ENCODE assay signal across 8 cellular contexts in the genomic region with DNA sequence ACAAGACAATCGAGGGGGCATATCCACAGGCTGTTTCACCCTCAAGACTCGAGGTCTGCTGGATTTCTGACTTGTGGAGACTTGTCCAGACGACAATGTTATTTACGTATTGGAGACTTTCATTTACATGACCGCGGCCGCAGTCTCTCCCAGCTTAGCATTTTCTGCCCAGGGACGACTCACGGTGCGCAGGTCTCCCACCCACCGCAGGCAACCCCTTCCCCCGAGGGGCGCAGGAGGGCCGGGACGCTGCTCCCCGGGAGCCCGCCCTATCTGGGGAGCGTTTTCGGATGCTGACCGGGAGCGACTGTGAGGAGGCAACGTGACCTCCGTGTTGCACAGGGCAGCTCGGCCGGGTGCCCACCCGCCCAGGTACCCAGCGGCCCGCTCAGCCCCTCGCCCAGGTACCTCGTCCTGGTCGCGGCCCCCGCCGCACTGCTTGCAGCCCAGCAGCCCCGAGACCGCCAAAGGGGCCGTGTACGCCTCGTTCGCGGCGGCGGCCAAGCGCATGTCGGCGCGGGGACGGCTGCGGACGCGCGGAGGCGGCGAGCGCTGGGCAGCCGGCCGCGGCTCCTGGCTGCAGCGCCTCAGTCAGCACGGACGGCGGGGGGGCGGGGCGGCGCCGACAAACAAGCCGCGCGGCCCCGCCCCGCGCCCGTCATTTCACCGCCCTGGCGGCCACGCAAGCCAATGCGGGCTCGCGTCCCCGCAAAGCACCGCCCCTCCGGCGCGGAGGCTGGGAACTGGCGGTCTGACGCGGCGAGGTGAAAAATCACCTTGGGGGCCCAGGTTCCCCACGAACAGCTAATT.
DNase-seq lines count a peak whose midpoint lies in the region; ATAC-seq, FAIRE-seq and TF ChIP-seq lines count a peak whose summit lies in the region.

No MANE protein-coding gene starts in this region.

- no peak for FAIRE-seq in astrocyte (lab: Jason Lieb, UNC)

- intact Hi-C loops in vagina (cut with DNase I), result loop anchor here (10.0 kb wide), 1 partner anchor 64 kb away; no protein-coding TSS in a partner anchor

- peak overlapping the region; percentile 85 for H2AFZ ChIP-seq in astrocyte (ENCODE audit: low read depth, low read length)

- no peaks in the 10 kb centered on the region for H3K9me3 Mint-ChIP-seq in astrocyte (ENCODE audit: unreplicated experiment)

- TF ChIP-seq POLR2A in vagina (IDR thresholded peaks at IDR 0.05), result peak in 1 of 2 donors; percentile 80

- peaks cover 21% of the 10 kb centered on the region for H4K20me1 ChIP-seq in astrocyte (ENCODE audit: insufficient read depth, low read length)

- peak overlapping the region; percentile 26 for H3K4me3 ChIP-seq in GM12875 (ENCODE audit: low read depth, low read length)
- H3K4me3 ChIP-seq in astrocyte (ENCODE audit: insufficient read depth, low read depth, low read length), result peak overlapping the region; percentile 90
- H3K4me3 ChIP-seq in rectal smooth muscle tissue (ENCODE audit: low read length), result peak overlapping the region; percentile 87
- H3K4me3 ChIP-seq in vagina, result peak overlapping the region; percentile 97 to 98

- peak overlapping the region; percentile 87 for H3K4me2 ChIP-seq in astrocyte (ENCODE audit: low read length)

- peaks cover 6% of the 10 kb centered on the region for H3K36me3 Mint-ChIP-seq in astrocyte (ENCODE audit: low read depth, unreplicated experiment)

- peaks cover 38% of the 10 kb centered on the region for H3K79me2 ChIP-seq in astrocyte (ENCODE audit: insufficient read depth, low read length)

- H3K4me1 ChIP-seq in astrocyte (ENCODE audit: insufficient read depth, low read length) (peaks cover 3% of the 10 kb centered on the region), rectal smooth muscle tissue (ENCODE audit: control insufficient read depth, insufficient read depth, low read length) (peaks cover 13% of the 10 kb centered on the region), vagina (peaks cover 44% of the 10 kb centered on the region)

- TF ChIP-seq CTCF in GM12875 (IDR thresholded peaks at IDR 0.05; ENCODE audit: borderline replicate concordance, insufficient read depth, low read depth, low read length), result 0 out of 2 replicates have a peak, but pooled peaks have one; percentile 4
- TF ChIP-seq CTCF in astrocyte (IDR thresholded peaks at IDR 0.05; ENCODE audit: insufficient read depth, low read depth, low read length), result no peak
- TF ChIP-seq CTCF in vagina (IDR thresholded peaks at IDR 0.05), result peak in 1 of 3 experiments; percentile 34

- ATAC-seq in HG02852 (IDR thresholded peaks at IDR 0.05; ENCODE audit: unreplicated experiment), result peak; percentile 95

- H3K27ac ChIP-seq in astrocyte (ENCODE audit: low read depth, low read length) (peak overlapping the region; percentile 62), rectal smooth muscle tissue (ENCODE audit: low read depth, low read length) (peak overlapping the region; percentile 97), vagina (peak overlapping the region; percentile 97)

- no peaks in the 10 kb centered on the region for H3K27me3 Mint-ChIP-seq in astrocyte (ENCODE audit: low read depth, unreplicated experiment)

- DNase-seq in NCI-H1694 (lab: John Stamatoyannopoulos, UW) (peak; percentile 17), T-helper 22 cell (ENCODE audit: low read depth) (peak; percentile 87), astrocyte (ENCODE audit: low read depth) (peak; percentile 66), hepatic stellate cell (ENCODE audit: low spot score) (peak; percentile 77), vagina (ENCODE audit: extremely low spot score in 2 of 2) (peak in 1 of 2 donors; percentile 92)

- H3K27ac Mint-ChIP-seq in astrocyte (ENCODE audit: unreplicated experiment), result peak overlapping the region; percentile 94

- H3K4me1 Mint-ChIP-seq in astrocyte (ENCODE audit: low read depth, unreplicated experiment), result peaks cover 16% of the 10 kb centered on the region

- peak overlapping the region; percentile 83 for H3K9ac ChIP-seq in astrocyte (ENCODE audit: low read length)
- H3K9ac ChIP-seq in rectal smooth muscle tissue (ENCODE audit: low read length), result peak overlapping the region; percentile 84

- H3K9me3 ChIP-seq in astrocyte (ENCODE audit: insufficient read depth, low read depth, low read length), result no peaks in the 10 kb centered on the region
- H3K9me3 ChIP-seq in vagina, result no peaks in the 10 kb centered on the region

- no peaks in the 10 kb centered on the region for H3K27me3 ChIP-seq in astrocyte (ENCODE audit: insufficient read depth, low read length)
- H3K27me3 ChIP-seq in rectal smooth muscle tissue (ENCODE audit: control insufficient read depth, insufficient read depth, low read length), result no peaks in the 10 kb centered on the region
- no peaks in the 10 kb centered on the region for H3K27me3 ChIP-seq in vagina

- H3K36me3 ChIP-seq in astrocyte (ENCODE audit: insufficient read depth, low read length), result no peaks in the 10 kb centered on the region
- H3K36me3 ChIP-seq in rectal smooth muscle tissue (ENCODE audit: control insufficient read depth, insufficient read depth, low read length), result no peaks in the 10 kb centered on the region
- no peaks in the 10 kb centered on the region for H3K36me3 ChIP-seq in vagina

- peak overlapping the region; percentile 99 for H3K4me3 Mint-ChIP-seq in astrocyte (ENCODE audit: unreplicated experiment)

Comparison
In these comparisons a context has a peak if more than half of its experiments do, and no peak if none do; other contexts are left out.
1. H3K4me3 ChIP-seq: peak in every context shown above with its lines; median percentile 98 in vagina; 90 in astrocyte; 87 in rectal smooth muscle tissue; 26 in GM12875.